ENCODE assay signal across 18 cellular contexts in the genomic region with DNA sequence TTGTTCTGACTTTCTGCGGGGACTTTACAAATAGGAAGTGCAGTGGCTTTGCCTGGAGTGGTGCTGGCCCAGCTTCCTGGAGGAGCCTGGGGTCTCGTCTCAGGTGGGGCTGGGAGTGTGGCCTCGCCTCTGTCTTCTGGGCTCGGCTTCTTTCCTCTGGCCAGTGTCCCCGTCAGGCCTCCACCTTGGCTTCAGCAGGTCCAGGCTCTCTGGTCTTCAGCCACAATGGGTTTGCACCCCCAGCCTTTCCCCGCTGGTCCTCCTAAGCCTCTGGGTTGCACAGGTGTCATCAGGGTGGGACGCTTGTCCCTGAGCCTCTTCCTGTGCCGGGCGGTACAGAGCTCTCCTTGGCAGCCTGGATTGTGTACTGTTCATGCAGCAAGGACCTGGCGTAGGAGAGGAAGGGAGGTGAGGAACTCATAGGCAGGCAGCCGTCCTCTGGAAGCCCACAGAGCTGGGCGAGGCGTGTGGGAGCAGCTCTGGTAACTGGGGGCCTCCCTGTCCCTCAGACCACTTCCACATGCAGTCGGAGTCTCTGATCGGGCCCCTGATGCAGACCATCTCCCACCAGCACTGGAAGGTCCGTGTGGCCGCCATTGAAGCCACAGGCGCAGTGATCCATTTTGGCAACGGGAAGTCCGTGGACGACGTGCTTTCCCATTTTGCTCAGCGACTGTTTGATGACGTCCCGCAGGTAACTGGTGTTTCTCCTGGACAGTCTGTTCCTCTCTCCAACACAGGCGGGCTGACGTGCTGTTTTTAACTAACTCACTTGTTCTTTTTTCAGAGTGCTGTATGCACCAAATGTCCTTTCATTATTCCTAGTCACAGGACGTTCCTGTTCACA. TPM values are rescaled to one million over a fixed set of nuclear protein-coding genes. Genes with fewer than 3 reads are reported as not detected.
DNase-seq lines count a peak whose midpoint lies in the region; ATAC-seq and TF ChIP-seq lines count a peak whose summit lies in the region.
"Had no signal": no experiment of that assay in that cellular context is flagged by ENCODE, and none has a peak within 500 bp of the region (broad histone marks: within the 10 kb centered on the region; RNA-seq: fewer than 3 reads in every experiment).

No MANE protein-coding gene starts in this region.

- H3K4me1 ChIP-seq in BLaER1 = peaks cover 35% of the 10 kb centered on the region
- peaks cover 17% of the 10 kb centered on the region for H3K4me1 ChIP-seq in CD4-positive, alpha-beta memory T cell (ENCODE audit: insufficient read depth, low read length)

- H3K27ac Mint-ChIP-seq in CD4-positive, alpha-beta memory T cell = peak overlapping the region in 2 of 7 donors; percentile 35 to 64
- H3K27ac Mint-ChIP-seq in activated naive CD8-positive, alpha-beta T cell treated with anti-CD3 and anti-CD28 coated beads for 36 hours = no peak overlapping the region
- no peak overlapping the region for H3K27ac Mint-ChIP-seq in natural killer cell

- H3K9ac ChIP-seq in BLaER1 = no peak overlapping the region
- H3K9ac ChIP-seq: parathyroid adenoma had no signal

- H3K4me3 ChIP-seq in BLaER1 = no peak overlapping the region
- H3K4me3 ChIP-seq in CD4-positive, alpha-beta memory T cell (ENCODE audit: low read length in 2 of 2) = no peak overlapping the region
- H3K4me3 ChIP-seq: SJSA1, upper lobe of right lung had no signal

- peaks cover 21% of the 10 kb centered on the region for H3K9me3 ChIP-seq in BLaER1
- H3K9me3 ChIP-seq in CD4-positive, alpha-beta memory T cell (ENCODE audit: control insufficient read depth in 1 of 2, low read length in 2 of 2) = no peaks in the 10 kb centered on the region

- peaks cover 20 to 29% (median 22%) of the 10 kb centered on the region in 4 donors for H3K4me1 Mint-ChIP-seq in CD4-positive, alpha-beta memory T cell
- H3K4me1 Mint-ChIP-seq in activated naive CD8-positive, alpha-beta T cell treated with anti-CD3 and anti-CD28 coated beads for 36 hours = peaks cover 34% of the 10 kb centered on the region
- H3K4me1 Mint-ChIP-seq in natural killer cell = peaks cover 6 to 23% of the 10 kb centered on the region in 2 donors

- peaks cover 0 to 7% (median 0%) of the 10 kb centered on the region in 8 donors for H3K9me3 Mint-ChIP-seq in CD4-positive, alpha-beta memory T cell
- peaks cover 8% of the 10 kb centered on the region for H3K9me3 Mint-ChIP-seq in activated naive CD8-positive, alpha-beta T cell treated with anti-CD3 and anti-CD28 coated beads for 36 hours
- no peaks in the 10 kb centered on the region for H3K9me3 Mint-ChIP-seq in natural killer cell

- intact Hi-C loops in CD4-positive, alpha-beta memory T cell (cut with micrococcal nuclease) = loop anchor here (5.0 kb wide), 2 partner anchors 112 to 148 kb away; partner anchors contain the start of gene GET4
- intact Hi-C loops in natural killer cell (cut with micrococcal nuclease) = no loop called here

- ATAC-seq in natural killer cell (no peak), HG02642 (IDR thresholded peaks at IDR 0.05; ENCODE audit: poor library complexity, unreplicated experiment) (no peak), HG03135 (IDR thresholded peaks at IDR 0.05; ENCODE audit: unreplicated experiment) (no peak)
- ATAC-seq: upper lobe of right lung had no signal

- CTCF ChIA-PET in CD4-positive, alpha-beta memory T cell (lab: Charles Lee; ENCODE audit: partially characterized antibody) = no interaction called here

- H3K4me3 Mint-ChIP-seq in CD4-positive, alpha-beta memory T cell = peak overlapping the region in 7 of 8 donors; percentile 36 to 85 (median 50)
- peak overlapping the region; percentile 7 for H3K4me3 Mint-ChIP-seq in activated naive CD8-positive, alpha-beta T cell treated with anti-CD3 and anti-CD28 coated beads for 36 hours
- H3K4me3 Mint-ChIP-seq in natural killer cell = peak overlapping the region; percentile 53

- H3K27me3 ChIP-seq in BLaER1 = no peaks in the 10 kb centered on the region
- no peaks in the 10 kb centered on the region for H3K27me3 ChIP-seq in CD4-positive, alpha-beta memory T cell (ENCODE audit: insufficient read depth, low read length)
- H3K27me3 ChIP-seq: BLaER1 treated with 17β-estradiol and CSF1 and Interleukin-3, amounts not matched to agents 10 nM and 100 nM; SJSA1; upper lobe of right lung had no signal

- peaks cover 59% of the 10 kb centered on the region for H3K36me3 ChIP-seq in BLaER1
- H3K36me3 ChIP-seq in CD4-positive, alpha-beta memory T cell (ENCODE audit: insufficient read depth, low read length) = peaks cover 12% of the 10 kb centered on the region

- no peak overlapping the region for H3K27ac ChIP-seq in BLaER1
- H3K27ac ChIP-seq in CD4-positive, alpha-beta memory T cell (ENCODE audit: low read depth, low read length) = no peak overlapping the region
- H3K27ac ChIP-seq: BLaER1 treated with 17β-estradiol and CSF1 and Interleukin-3, amounts not matched to agents 10 nM and 100 nM; parathyroid adenoma; SJSA1; upper lobe of right lung had no signal

- H3K4me2 ChIP-seq in BLaER1 = 0 out of 2 replicates have a peak overlapping the region, but pooled peaks have one; percentile 89

- H3K36me3 Mint-ChIP-seq in CD4-positive, alpha-beta memory T cell = peaks cover 17 to 39% of the 10 kb centered on the region in 2 donors
- H3K36me3 Mint-ChIP-seq in activated naive CD8-positive, alpha-beta T cell treated with anti-CD3 and anti-CD28 coated beads for 36 hours = peaks cover 23% of the 10 kb centered on the region
- H3K36me3 Mint-ChIP-seq in natural killer cell = no peaks in the 10 kb centered on the region

- TF ChIP-seq CTCF in natural killer cell (IDR thresholded peaks at IDR 0.05) = no peak

- POLR2A ChIA-PET in CD4-positive, alpha-beta memory T cell (lab: Charles Lee; ENCODE audit: partially characterized antibody) = no interaction called here

- H3K27me3 Mint-ChIP-seq in CD4-positive, alpha-beta memory T cell = no peaks in the 10 kb centered on the region
- no peaks in the 10 kb centered on the region for H3K27me3 Mint-ChIP-seq in activated naive CD8-positive, alpha-beta T cell treated with anti-CD3 and anti-CD28 coated beads for 36 hours
- no peaks in the 10 kb centered on the region for H3K27me3 Mint-ChIP-seq in natural killer cell (ENCODE audit: low read depth in 2 of 2)

- peaks cover 52% of the 10 kb centered on the region for H4K20me1 ChIP-seq in BLaER1

- DNase-seq in CD4-positive, alpha-beta memory T cell = no peak
- no peak for DNase-seq in activated naive CD8-positive, alpha-beta T cell treated with anti-CD3 and anti-CD28 coated beads for 36 hours
- no peak for DNase-seq in natural killer cell
- no peak for DNase-seq in NCI-H2196 (lab: John Stamatoyannopoulos, UW; ENCODE audit: unreplicated experiment)
- DNase-seq in NCI-H2107 treated with DMSO at 0.1 percent for 48 hours (lab: John Stamatoyannopoulos, UW; ENCODE audit: unreplicated experiment) = no peak
- DNase-seq: activated CD4-positive, alpha-beta T cell treated with anti-CD3 and anti-CD28 coated beads, Interleukin-2, amount 50 U/mL, for 48 hours; activated gamma-delta T cell treated with Interleukin-2 at 50 U/mL for 16 hours; DMS79; hippocampal formation; NCI-H1930; NCI-H510A treated with DMSO at 0.1 percent for 48 hours; upper lobe of right lung had no signal

RNA-seq across cellular contexts. Expression of gene PRKAR1B, which starts 2.3 kb away (rescaled TPM):
- 10 to 100 TPM; 15.1 to 16.6 TPM for total RNA-seq in CD4-positive, alpha-beta memory T cell
- polyA plus RNA-seq in CD4-positive, alpha-beta memory T cell = 10 to 100 TPM in 1 of 2 donors, 1 to 10 TPM in 1; 6.5 to 12.4 TPM
- total RNA-seq in activated naive CD8-positive, alpha-beta T cell treated with anti-CD3 and anti-CD28 coated beads for 36 hours = 10 to 100 TPM; 38.1 to 40.2 TPM
- 1 to 10 TPM; 2.4 to 3.8 (median 3.0) TPM for total RNA-seq in natural killer cell

RNA-seq across cellular contexts. Expression of gene DNAAF5, which starts 2.9 kb away (rescaled TPM):
- 10 to 100 TPM; 15.9 to 19.4 TPM for total RNA-seq in CD4-positive, alpha-beta memory T cell
- 1 to 10 TPM; 1.7 to 4.7 TPM for polyA plus RNA-seq in CD4-positive, alpha-beta memory T cell
- 10 to 100 TPM; 46.8 to 48.5 TPM for total RNA-seq in activated naive CD8-positive, alpha-beta T cell treated with anti-CD3 and anti-CD28 coated beads for 36 hours
- 10 to 100 TPM in 2 of 3 donors, 1 to 10 TPM in 1; 6.7 to 10.3 (median 10.3) TPM for total RNA-seq in natural killer cell
